Comparison of ENCODE assay signal across 28 cellular contexts in the genomic region with DNA sequence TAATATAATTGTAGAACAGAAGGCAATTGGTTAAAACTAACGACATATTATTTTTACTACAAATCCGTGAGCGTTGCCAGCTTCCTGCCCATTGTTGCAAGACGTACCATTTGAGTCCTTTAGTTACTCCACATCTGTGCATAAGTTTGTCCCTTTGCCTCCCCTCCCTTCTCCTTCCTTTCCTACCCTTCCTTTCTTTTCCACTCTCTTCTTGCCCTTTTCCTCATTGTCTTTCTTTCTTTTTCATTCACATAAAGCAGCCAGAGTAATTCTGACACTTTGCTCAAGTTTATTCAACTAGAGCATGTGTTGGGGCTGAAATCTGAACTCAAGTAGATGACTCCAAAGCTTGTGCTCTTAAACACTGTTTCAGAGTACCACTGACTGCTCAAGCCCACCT.
"Had no signal": no experiment of that assay in that cellular context is flagged by ENCODE, and none has a peak within 500 bp of the region (broad histone marks: within the 10 kb centered on the region; RNA-seq: fewer than 3 reads in every experiment).

No MANE protein-coding gene starts in this region.

- H3K4me3 ChIP-seq: stomach, suprapubic skin, testis, thoracic aorta, thyroid gland, tibial artery, tibial nerve, transverse colon, upper lobe of left lung, upper lobe of right lung, uterus, vagina had no signal

- DNase-seq: stimulated activated CD4-positive, alpha-beta T cell treated with anti-CD3 and anti-CD28 coated beads, Interleukin-2, amount 100 ng/mL, for 48 hours; stimulated activated CD4-positive, alpha-beta T cell treated with anti-CD3 and anti-CD28 coated beads, Interleukin-4, amount 100 ng/mL, for 1 hour; stimulated activated CD4-positive, alpha-beta T cell treated with anti-CD3 and anti-CD28 coated beads, Interleukin-4, amount 100 ng/mL, for 24 hours; stimulated activated CD4-positive, alpha-beta T cell treated with anti-CD3 and anti-CD28 coated beads, Interleukin-4, amount 100 ng/mL, for 4 hours; stimulated activated CD8-positive, alpha-beta memory T cell treated with anti-CD3 and anti-CD28 coated beads, Interleukin-4, amount 100 ng/mL, for 48 hours; stimulated activated naive CD4-positive, alpha-beta T cell; stimulated activated naive CD4-positive, alpha-beta T cell treated with Interleukin-2 at 50 U/mL for 16 hours; stimulated activated naive CD8-positive, alpha-beta T cell treated with anti-CD3 and anti-CD28 coated beads, Interleukin-15, amount 100 ng/mL, for 72 hours; stimulated activated naive CD8-positive, alpha-beta T cell treated with anti-CD3 and anti-CD28 coated beads, Interleukin-15, Interleukin-2, amounts not matched to agents 100 U/mL and 50 U/mL, for 24 hours; stomach; substantia nigra; testis; thyroid gland; tibial artery; transverse colon; trophoblast cell; upper lobe of left lung; upper lobe of right lung; uterus had no signal

- H3K27me3 ChIP-seq: stomach, suprapubic skin, testis, thyroid gland, tibial artery, tibial nerve, transverse colon, upper lobe of left lung, upper lobe of right lung, uterus, vagina had no signal

- H3K27ac Mint-ChIP-seq: stimulated activated effector memory CD8-positive, alpha-beta T cell treated with anti-CD3 and anti-CD28 coated beads, Interleukin-12 subunit alpha, Interleukin-12 subunit beta, amount 100 ng/mL, for 72 hours; stimulated activated memory B cell treated with anti-CD40 and anti-IgM and Interleukin-4, amounts not matched to agents 10 μg/mL and 1 μg/mL and 100 μg/mL, for 72 hours; stimulated activated naive CD8-positive, alpha-beta T cell treated with anti-CD3 and anti-CD28 coated beads, Interleukin-15, amount 100 ng/mL, for 72 hours; stimulated activated naive CD8-positive, alpha-beta T cell treated with anti-CD3 and anti-CD28 coated beads, Interleukin-15, Interleukin-2, amounts not matched to agents 100 ng/mL and 50 ng/mL, for 24 hours; type B pancreatic cell had no signal

- FAIRE-seq: urothelium cell line had no signal

- H3K9me3 Mint-ChIP-seq: type B pancreatic cell had no signal

- H3K36me3 ChIP-seq: stomach, suprapubic skin, thoracic aorta, thyroid gland, tibial artery, tibial nerve, transverse colon, upper lobe of left lung, upper lobe of right lung, uterus, vagina had no signal

- H3K4me1 ChIP-seq: stomach, suprapubic skin, testis, thyroid gland, tibial artery, tibial nerve, transverse colon, upper lobe of left lung, upper lobe of right lung, uterus, vagina had no signal

- ATAC-seq: stimulated activated effector memory CD8-positive, alpha-beta T cell treated with anti-CD3 and anti-CD28 coated beads, Interleukin-12 subunit alpha, Interleukin-12 subunit beta, amount 100 ng/mL, for 72 hours; stimulated activated memory B cell treated with anti-CD40 and anti-IgM and Interleukin-4, amounts not matched to agents 10 μg/mL and 1 μg/mL and 100 μg/mL, for 72 hours; stimulated activated naive CD8-positive, alpha-beta T cell treated with anti-CD3 and anti-CD28 coated beads, Interleukin-15, amount 100 ng/mL, for 72 hours; stimulated activated naive CD8-positive, alpha-beta T cell treated with anti-CD3 and anti-CD28 coated beads, Interleukin-15, Interleukin-2, amounts not matched to agents 100 U/mL and 50 U/mL, for 24 hours; upper lobe of right lung had no signal

- H3K4me1 Mint-ChIP-seq: stimulated activated effector memory CD8-positive, alpha-beta T cell treated with anti-CD3 and anti-CD28 coated beads, Interleukin-12 subunit alpha, Interleukin-12 subunit beta, amount 100 ng/mL, for 72 hours; stimulated activated memory B cell treated with anti-CD40 and anti-IgM and Interleukin-4, amounts not matched to agents 10 μg/mL and 1 μg/mL and 100 μg/mL, for 72 hours; stimulated activated naive CD8-positive, alpha-beta T cell treated with anti-CD3 and anti-CD28 coated beads, Interleukin-15, amount 100 ng/mL, for 72 hours had no signal

- H3K4me3 Mint-ChIP-seq: stimulated activated effector memory CD8-positive, alpha-beta T cell treated with anti-CD3 and anti-CD28 coated beads, Interleukin-12 subunit alpha, Interleukin-12 subunit beta, amount 100 ng/mL, for 72 hours; stimulated activated memory B cell treated with anti-CD40 and anti-IgM and Interleukin-4, amounts not matched to agents 10 μg/mL and 1 μg/mL and 100 μg/mL, for 72 hours; stimulated activated naive CD8-positive, alpha-beta T cell treated with anti-CD3 and anti-CD28 coated beads, Interleukin-15, amount 100 ng/mL, for 72 hours; stimulated activated naive CD8-positive, alpha-beta T cell treated with anti-CD3 and anti-CD28 coated beads, Interleukin-15, Interleukin-2, amounts not matched to agents 100 ng/mL and 50 ng/mL, for 24 hours; type B pancreatic cell had no signal

- H3K27ac ChIP-seq: stomach, suprapubic skin, testis, thoracic aorta, thyroid gland, tibial artery, tibial nerve, transverse colon, upper lobe of left lung, upper lobe of right lung, uterus, vagina had no signal

- H3K9me3 ChIP-seq: suprapubic skin, testis, thoracic aorta, thyroid gland, tibial artery, tibial nerve, upper lobe of left lung, upper lobe of right lung, uterus, vagina had no signal

- H3K27me3 Mint-ChIP-seq: stimulated activated memory B cell treated with anti-CD40 and anti-IgM and Interleukin-4, amounts not matched to agents 10 μg/mL and 1 μg/mL and 100 μg/mL, for 72 hours; stimulated activated naive CD8-positive, alpha-beta T cell treated with anti-CD3 and anti-CD28 coated beads, Interleukin-15, amount 100 ng/mL, for 72 hours; stimulated activated naive CD8-positive, alpha-beta T cell treated with anti-CD3 and anti-CD28 coated beads, Interleukin-15, Interleukin-2, amounts not matched to agents 100 ng/mL and 50 ng/mL, for 24 hours; type B pancreatic cell had no signal

- H3K36me3 Mint-ChIP-seq: stimulated activated effector memory CD8-positive, alpha-beta T cell treated with anti-CD3 and anti-CD28 coated beads, Interleukin-12 subunit alpha, Interleukin-12 subunit beta, amount 100 ng/mL, for 72 hours; stimulated activated memory B cell treated with anti-CD40 and anti-IgM and Interleukin-4, amounts not matched to agents 10 μg/mL and 1 μg/mL and 100 μg/mL, for 72 hours; type B pancreatic cell had no signal
